Comparison of ENCODE assay signal across 29 cellular contexts in the genomic region with DNA sequence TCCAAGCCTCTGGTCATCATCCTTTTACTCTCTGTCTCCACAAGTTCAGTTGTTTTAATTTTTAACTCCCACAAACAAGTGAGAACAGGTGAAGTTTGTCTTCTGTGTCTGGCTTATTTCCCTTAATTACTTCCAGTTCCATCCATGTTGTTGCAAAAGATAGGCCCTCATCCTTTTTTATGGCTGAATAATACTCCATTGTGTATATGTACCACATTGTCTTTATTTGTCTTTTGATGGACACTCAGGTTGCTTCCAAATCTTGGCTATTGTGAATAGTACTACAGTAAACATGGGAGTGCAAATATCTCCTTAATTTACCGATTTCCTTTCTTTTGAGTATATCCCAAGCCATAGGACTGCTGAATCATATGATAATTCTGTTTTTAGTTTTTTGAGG.
"Had no signal": no experiment of that assay in that cellular context is flagged by ENCODE, and none has a peak within 500 bp of the region (broad histone marks: within the 10 kb centered on the region; RNA-seq: fewer than 3 reads in every experiment).

No MANE protein-coding gene starts in this region.

- H3K27me3 ChIP-seq: colonic mucosa, dorsolateral prefrontal cortex, esophagus muscularis mucosa, esophagus squamous epithelium, foreskin keratinocyte, gastrocnemius medialis, gastroesophageal sphincter, heart left ventricle, heart right ventricle, hepatocyte had no signal

- H3K27ac ChIP-seq: colonic mucosa, coronary artery, epithelial cell of prostate, esophagus muscularis mucosa, esophagus squamous epithelium, foreskin keratinocyte, gastrocnemius medialis, gastroesophageal sphincter, heart left ventricle, heart right ventricle, hepatocyte had no signal

- H3K79me2 ChIP-seq: hepatocyte had no signal

- H3K27ac Mint-ChIP-seq: dendritic cell treated with granulocyte-macrophage colony-stimulating factor and Interleukin-4, amounts not matched to agents 40 ng/mL and 50 ng/mL, for 4 days; effector memory CD8-positive, alpha-beta T cell; endodermal cell had no signal

- H3K9me3 ChIP-seq: colonic mucosa, esophagus squamous epithelium, gastrocnemius medialis, gastroesophageal sphincter had no signal

- H3K4me3 Mint-ChIP-seq: dendritic cell treated with granulocyte-macrophage colony-stimulating factor and Interleukin-4, amounts not matched to agents 40 ng/mL and 50 ng/mL, for 4 days; effector memory CD8-positive, alpha-beta T cell; endodermal cell had no signal

- H3K4me3 ChIP-seq: colonic mucosa, coronary artery, dorsolateral prefrontal cortex, esophagus muscularis mucosa, esophagus squamous epithelium, gastrocnemius medialis, gastroesophageal sphincter, heart left ventricle, heart right ventricle, hepatocyte had no signal

- H3K4me1 Mint-ChIP-seq: endodermal cell had no signal

- FAIRE-seq: endometrium, endothelial cell of umbilical vein, frontal cortex had no signal

- H2AFZ ChIP-seq: hepatocyte had no signal

- H3K36me3 ChIP-seq: colonic mucosa, esophagus muscularis mucosa, esophagus squamous epithelium, gastrocnemius medialis, gastroesophageal sphincter, heart left ventricle had no signal

- ATAC-seq: effector memory CD8-positive, alpha-beta T cell; esophagus mucosa; foreskin keratinocyte; gastrocnemius medialis; gastroesophageal sphincter; heart left ventricle; heart right ventricle had no signal

- H3K4me2 ChIP-seq: hepatocyte had no signal

- DNase-seq: colonic mucosa; cortex of kidney; dermis blood vessel endothelial cell; dorsolateral prefrontal cortex; effector CD4-positive, alpha-beta T cell; effector CD8-positive, alpha-beta T cell; effector memory CD4-positive, alpha-beta T cell; effector memory CD8-positive, alpha-beta T cell; endodermal cell; erythroblast; esophagus squamous epithelium; foreskin fibroblast; foreskin keratinocyte; foreskin melanocyte; gastrocnemius medialis; glutamatergic neuron; head of caudate nucleus; heart left ventricle; heart right ventricle had no signal

- H3K4me1 ChIP-seq: colonic mucosa, esophagus squamous epithelium, foreskin keratinocyte, gastrocnemius medialis, gastroesophageal sphincter, heart right ventricle had no signal

- H3K27me3 Mint-ChIP-seq: dendritic cell treated with granulocyte-macrophage colony-stimulating factor and Interleukin-4, amounts not matched to agents 40 ng/mL and 50 ng/mL, for 4 days; effector memory CD8-positive, alpha-beta T cell had no signal
